ENCODE assay signal across 8 cellular contexts in genomic region chr7:127650842-127651555, GRCh38. TPM values are rescaled to one million over a fixed set of nuclear protein-coding genes. Genes with fewer than 3 reads are reported as not detected.
DNase-seq lines count a peak whose midpoint lies in the region; TF ChIP-seq lines count a peak whose summit lies in the region.

No MANE protein-coding gene starts in this region.

- no peak overlapping the region for H3K56ac ChIP-seq in H9 (ENCODE audit: insufficient read length, low read depth, low read length)

- H3K9me3 Mint-ChIP-seq in H9 (no peaks in the 10 kb centered on the region), nephron progenitor cell (no peaks in the 10 kb centered on the region)

- DNase-seq in H9 (peak; percentile 59), SW480 (ENCODE audit: low spot score) (peak; percentile 65), epithelial cell of esophagus (ENCODE audit: low read depth) (no peak), nephron progenitor cell (no peak), D341Med (ENCODE audit: low spot score) (no peak), medulla oblongata (ENCODE audit: extremely low spot score) (no peak), COLO668 (lab: John Stamatoyannopoulos, UW; ENCODE audit: unreplicated experiment) (no peak)

- H3K27me3 ChIP-seq in BLaER1 treated with 17β-estradiol and CSF1 and Interleukin-3, amounts not matched to agents 10 nM and 100 nM, result no peaks in the 10 kb centered on the region
- H3K27me3 ChIP-seq in H9 (ENCODE audit: insufficient read depth, low read length), result no peaks in the 10 kb centered on the region

- H3K4me2 ChIP-seq in BLaER1 treated with 17β-estradiol and CSF1 and Interleukin-3, amounts not matched to agents 10 nM and 100 nM, result peak overlapping the region; percentile 65 to 92 (median 86)
- H3K4me2 ChIP-seq in H9 (ENCODE audit: insufficient read depth, insufficient read length, low read length), result peak overlapping the region; percentile 58

- H3K4me3 Mint-ChIP-seq in H9 (peak overlapping the region; percentile 99 to 100), nephron progenitor cell (no peak overlapping the region)

- H2BK120ac ChIP-seq in H9 (ENCODE audit: low read depth, low read length, poor library complexity, severe bottlenecking), result no peak overlapping the region

- no peak overlapping the region for H2BK15ac ChIP-seq in H9 (ENCODE audit: low read depth, low read length)

- H3K9me3 ChIP-seq in BLaER1 treated with 17β-estradiol and CSF1 and Interleukin-3, amounts not matched to agents 10 nM and 100 nM (replicated peaks in 1 of 11), result no peaks in the 10 kb centered on the region
- H3K9me3 ChIP-seq in H9 (ENCODE audit: control insufficient read depth, low read depth, low read length), result no peaks in the 10 kb centered on the region

- H3K4me1 ChIP-seq in BLaER1 treated with 17β-estradiol and CSF1 and Interleukin-3, amounts not matched to agents 10 nM and 100 nM, result peaks cover 31 to 48% (median 41%) of the 10 kb centered on the region in 10 experiments
- H3K4me1 ChIP-seq in H9 (ENCODE audit: insufficient read depth, low read length), result no peaks in the 10 kb centered on the region; the same call in 1 of the 2 replicates

- H3K4me1 Mint-ChIP-seq in H9 (peaks cover 36 to 38% of the 10 kb centered on the region in 2 experiments), nephron progenitor cell (peaks cover 44% of the 10 kb centered on the region)

- peak overlapping the region; percentile 75 to 89 (median 86) for H3K27ac ChIP-seq in BLaER1 treated with 17β-estradiol and CSF1 and Interleukin-3, amounts not matched to agents 10 nM and 100 nM
- peak overlapping the region; percentile 19 for H3K27ac ChIP-seq in H9 (ENCODE audit: insufficient read length, low read depth, low read length)

- H2AK5ac ChIP-seq in H9 (ENCODE audit: insufficient read length, low read length), result no peak overlapping the region

- H3K27me3 Mint-ChIP-seq in H9 (ENCODE audit: low read depth) (no peaks in the 10 kb centered on the region), nephron progenitor cell (ENCODE audit: low read depth, poor library complexity) (no peaks in the 10 kb centered on the region)

- no CpG with 5 or more reads among the region's 29 CpGs for WGBS in H9 (ENCODE audit: extremely low coverage, insufficient read length, low lambda C conversion rate)

- peaks cover 0 to 20% (median 9%) of the 10 kb centered on the region in 11 experiments; a peak in 16 of 22 replicates for H3K36me3 ChIP-seq in BLaER1 treated with 17β-estradiol and CSF1 and Interleukin-3, amounts not matched to agents 10 nM and 100 nM

- H3K27ac Mint-ChIP-seq in H9 (peak overlapping the region; percentile 98 to 99 (median 99)), nephron progenitor cell (peak overlapping the region; percentile 100)

- H3K79me1 ChIP-seq in H9 (ENCODE audit: insufficient read depth, low read depth, low read length, poor library complexity, severe bottlenecking), result peaks cover 2% of the 10 kb centered on the region

- H3K14ac ChIP-seq in H9 (ENCODE audit: insufficient read depth, low read length), result peak overlapping the region; percentile 90

- TF ChIP-seq CTCF in H9 (conservative IDR thresholded peaks at IDR 0.05) (no peak), epithelial cell of esophagus (IDR thresholded peaks at IDR 0.05; ENCODE audit: insufficient read depth, low read depth, low read length, missing control alignments) (no peak), nephron progenitor cell (IDR thresholded peaks at IDR 0.05) (no peak)

- H2BK5ac ChIP-seq in H9 (ENCODE audit: insufficient read length, low read length), result no peak overlapping the region

- H3K23me2 ChIP-seq in H9 (ENCODE audit: insufficient read length, low read depth, low read length, poor library complexity, severe bottlenecking), result peaks cover 5% of the 10 kb centered on the region

- H4K91ac ChIP-seq in H9 (ENCODE audit: insufficient read length, low read depth, low read length), result no peak overlapping the region

- H3K18ac ChIP-seq in H9 (ENCODE audit: insufficient read length, low read depth, low read length), result peak overlapping the region; percentile 21

- H3K36me3 Mint-ChIP-seq in H9 (ENCODE audit: insufficient read depth in 1 of 3, low read depth in 3 of 3) (peaks cover 0 to 15% (median 4%) of the 10 kb centered on the region in 3 experiments; a peak in 5 of 7 replicates), nephron progenitor cell (ENCODE audit: low read depth) (no peaks in the 10 kb centered on the region)

- H4K8ac ChIP-seq in H9 (replicated peaks; ENCODE audit: insufficient read length, low read depth, low read length), result peak overlapping the region; percentile 6

- peak overlapping the region; percentile 23 for H4K5ac ChIP-seq in H9 (ENCODE audit: insufficient read length, low read depth, low read length)

- H3K4me3 ChIP-seq in BLaER1 treated with 17β-estradiol and CSF1 and Interleukin-3, amounts not matched to agents 10 nM and 100 nM, result peak overlapping the region; percentile 76 to 95 (median 88)
- H3K4me3 ChIP-seq in epithelial cell of esophagus (ENCODE audit: low read length), result peak overlapping the region; percentile 93

- no peak overlapping the region for H2BK12ac ChIP-seq in H9 (ENCODE audit: insufficient read length, low read depth, low read length)

- peaks cover 21 to 38% (median 28%) of the 10 kb centered on the region in 11 experiments; a peak in 21 of 22 replicates for H4K20me1 ChIP-seq in BLaER1 treated with 17β-estradiol and CSF1 and Interleukin-3, amounts not matched to agents 10 nM and 100 nM
- H4K20me1 ChIP-seq in H9 (ENCODE audit: control insufficient read depth, insufficient read depth, insufficient read length), result no peaks in the 10 kb centered on the region

- peak overlapping the region; percentile 84 to 93 (median 89) for H3K9ac ChIP-seq in BLaER1 treated with 17β-estradiol and CSF1 and Interleukin-3, amounts not matched to agents 10 nM and 100 nM
- H3K9ac ChIP-seq in H9 (ENCODE audit: extremely low read depth, insufficient read length, low read length), result peak overlapping the region; percentile 90

- no peak overlapping the region; the same call in 1 of the 2 replicates for H3K4ac ChIP-seq in H9 (ENCODE audit: low read depth, low read length)

- no peak overlapping the region for H2BK20ac ChIP-seq in H9 (ENCODE audit: low read depth, low read length, poor library complexity, severe bottlenecking)

- peaks cover 34% of the 10 kb centered on the region; the same call in 1 of the 2 replicates for H3K79me2 ChIP-seq in H9 (ENCODE audit: insufficient read depth, low read length)

- H2AFZ ChIP-seq in H9 (ENCODE audit: low read length), result no peak overlapping the region

- no peak overlapping the region for H3K23ac ChIP-seq in H9 (ENCODE audit: insufficient read length, low read depth, low read length)

- H3T11ph ChIP-seq in H9 (ENCODE audit: low read length), result no peak overlapping the region

RNA-seq across cellular contexts. Expression of gene SND1, which starts 1.0 kb away (rescaled TPM):
- total RNA-seq in H9 (2021), result 218 and 225 TPM in 2 replicates

RNA-seq across cellular contexts. Expression of gene PAX4, which starts 33.1 kb away (rescaled TPM):
- not detected in 2 replicates for total RNA-seq in H9 (2021)

RNA-seq across cellular contexts. Expression of gene FSCN3, which starts 57.5 kb away (rescaled TPM):
- total RNA-seq in H9 (2021), result 0.94 and 1.7 TPM in 2 replicates

Comparison
In these comparisons a context has a peak if more than half of its experiments do, and no peak if none do; other contexts are left out.
1. DNase-seq: peak in H9 (single experiment) and SW480 (single experiment); none in epithelial cell of esophagus (single experiment), nephron progenitor cell (single experiment), D341Med (single experiment), medulla oblongata (single experiment) and COLO668 (single experiment).